ENCODE assay signal across 1 cellular context in genomic region chr10:44863344-44864041, GRCh38.
TF ChIP-seq lines count a peak whose summit lies in the region.

No MANE protein-coding gene starts in this region.

TF ChIP-seq in SK-N-SH treated with all-trans-retinoic acid at 6 μM for 48 hours, 23 proteins besides CTCF, POLR2A, EP300 and RAD21 (continued from another document):
- TF ChIP-seq CREB5 (CRISPR knock-in tag; IDR thresholded peaks at IDR 0.05; ENCODE audit: low read depth) (no peak), SNAI2 (CRISPR knock-in tag; IDR thresholded peaks at IDR 0.05) (no peak), ZNF8 (CRISPR knock-in tag; IDR thresholded peaks at IDR 0.05) (no peak), ARNTL (CRISPR knock-in tag; IDR thresholded peaks at IDR 0.05; ENCODE audit: borderline replicate concordance, low read depth) (no peak), TOX (CRISPR knock-in tag; IDR thresholded peaks at IDR 0.05; ENCODE audit: borderline replicate concordance) (no peak)
